Comparison of ENCODE assay signal across 20 cellular contexts in the genomic region with DNA sequence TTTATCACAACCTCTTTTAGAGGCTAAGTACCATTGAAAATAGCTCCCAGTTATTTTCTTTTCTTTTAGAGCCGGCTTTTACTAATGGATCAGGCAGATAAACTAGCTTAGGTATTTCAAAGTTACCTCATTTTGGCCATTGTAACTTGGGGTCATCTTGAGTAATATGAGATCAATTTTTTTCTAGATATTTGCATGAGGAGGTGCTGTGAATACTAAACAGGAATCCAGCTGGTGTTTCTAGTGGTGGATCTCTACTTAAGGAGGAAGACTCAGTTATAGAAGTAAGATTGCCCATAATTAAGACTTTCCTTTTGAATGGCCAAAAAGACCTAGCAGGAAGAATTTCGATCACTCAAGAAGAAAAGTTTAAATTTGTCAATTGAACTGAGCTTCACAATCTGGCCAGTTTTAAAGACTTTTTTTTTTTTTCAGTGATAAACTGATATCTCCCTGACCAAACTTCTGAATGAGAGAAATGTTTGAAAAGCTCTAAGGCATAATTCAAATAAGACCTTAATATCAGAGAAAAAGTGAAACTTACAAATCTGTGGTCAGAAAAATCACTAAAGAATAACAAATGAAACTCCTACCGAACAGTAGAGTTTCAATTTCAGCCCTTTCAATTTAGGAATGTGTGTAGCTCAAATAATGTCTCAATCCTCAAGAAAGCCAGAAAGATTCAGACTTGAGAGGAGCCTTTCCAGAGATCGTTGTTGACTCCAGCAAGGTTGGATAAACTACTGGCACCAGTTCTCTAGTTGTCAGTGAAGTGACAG. TPM values are rescaled to one million over a fixed set of nuclear protein-coding genes. Genes with fewer than 3 reads are reported as not detected.
DNase-seq lines count a peak whose midpoint lies in the region; ATAC-seq, FAIRE-seq and TF ChIP-seq lines count a peak whose summit lies in the region.
"Had no signal": no experiment of that assay in that cellular context is flagged by ENCODE, and none has a peak within 500 bp of the region (broad histone marks: within the 10 kb centered on the region; RNA-seq: fewer than 3 reads in every experiment).

No MANE protein-coding gene starts in this region.

- no TSS peak for BruUV-seq in endothelial cell of umbilical vein (replicated peaks; lab: Mats Ljungman, UMichigan)

- H3K4me3 ChIP-seq in endothelial cell of umbilical vein (replicated peaks in 1 of 3; ENCODE audit: insufficient read depth in 1 of 3, low read depth in 1 of 3, low read length in 3 of 3) (no peak overlapping the region), right cardiac atrium (ENCODE audit: low read length) (no peak overlapping the region)
- H3K4me3 ChIP-seq: A549 had no signal

- no peak overlapping the region for H3K9ac ChIP-seq in endothelial cell of umbilical vein (replicated peaks; ENCODE audit: extremely low read depth, insufficient read depth, low read length)

- H3K27ac ChIP-seq in endothelial cell of umbilical vein (ENCODE audit: insufficient read depth, low read depth, low read length) (no peak overlapping the region), right cardiac atrium (ENCODE audit: low read length) (no peak overlapping the region)
- H3K27ac ChIP-seq: A549 had no signal

- H3K4me1 ChIP-seq in endothelial cell of umbilical vein (ENCODE audit: control insufficient read depth, extremely low read depth, insufficient read depth, low read length) (no peaks in the 10 kb centered on the region), right cardiac atrium (ENCODE audit: control insufficient read depth, insufficient read depth, low read length) (no peaks in the 10 kb centered on the region)
- H3K4me1 ChIP-seq: Caco-2 had no signal

- H3K9me3 ChIP-seq in endothelial cell of umbilical vein (replicated peaks; ENCODE audit: control insufficient read depth, insufficient read depth, low read length) (no peaks in the 10 kb centered on the region), right cardiac atrium (ENCODE audit: control insufficient read depth, low read length) (no peaks in the 10 kb centered on the region)
- H3K9me3 ChIP-seq: A549, Caco-2 had no signal

- DNase-seq in GM12891 (ENCODE audit: insufficient read length, low spot score) (no peak), endothelial cell of umbilical vein (ENCODE audit: low read depth, low spot score) (no peak), NCI-H1694 treated with DMSO at 0.1 percent for 48 hours (lab: John Stamatoyannopoulos, UW) (no peak), DMS 273 (lab: John Stamatoyannopoulos, UW; ENCODE audit: unreplicated experiment) (no peak), right cardiac atrium (no peak)
- DNase-seq: Caco-2; DMS53; HCEC 1CT; KBM-7; NCI-H1092 treated with DMSO at 0.1 percent for 48 hours; NCI-H1694; NCI-H345; NCI-H526 treated with DMSO at 0.1 percent for 48 hours; NK-92 treated with Interleukin-12 subunit alpha and Interleukin-12 subunit beta, amount 100 ng/mL, for 24 hours; PC-3; T-cell had no signal

- H3K36me3 ChIP-seq in endothelial cell of umbilical vein (ENCODE audit: control insufficient read depth in 2 of 2, extremely low read depth in 1 of 2, insufficient read depth in 2 of 2, low read length in 2 of 2), result no peaks in the 10 kb centered on the region

- no peaks in the 10 kb centered on the region for H3K27me3 ChIP-seq in endothelial cell of umbilical vein (ENCODE audit: control insufficient read depth in 2 of 2, insufficient read depth in 2 of 2, low read length in 2 of 2)
- H3K27me3 ChIP-seq in right cardiac atrium (ENCODE audit: control insufficient read depth, insufficient read depth), result no peaks in the 10 kb centered on the region

- dilution Hi-C loops in endothelial cell of umbilical vein (cut with MboI; ENCODE audit: extremely low pct_ligation_motif_present, low sequenced_read_pairs), result no loop called here

- peak; percentile 61 for FAIRE-seq in GM12891 (lab: Jason Lieb, UNC)
- peak; percentile 49 for FAIRE-seq in endothelial cell of umbilical vein (lab: Jason Lieb, UNC)
- FAIRE-seq: A549 had no signal

- no peaks in the 10 kb centered on the region for H3K9me1 ChIP-seq in endothelial cell of umbilical vein (replicated peaks; ENCODE audit: control insufficient read depth, extremely low read depth, insufficient read depth, low read length)

- intact Hi-C loops in endothelial cell of umbilical vein (cut with micrococcal nuclease) (no loop called here), right cardiac atrium (cut with DNase I) (no loop called here)

- TF ChIP-seq POLR2A in GM12891 (IDR thresholded peaks at IDR 0.05; ENCODE audit: low read depth, low read length), result no peak
- TF ChIP-seq POLR2A in endothelial cell of umbilical vein (IDR thresholded peaks at IDR 0.05; ENCODE audit: low read depth, low read length), result no peak

- CTCF ChIA-PET in endothelial cell of umbilical vein (lab: Charles Lee), result interaction anchor here (0.7 to 1.5 kb wide), 4 partner anchors 9 to 238 kb away, joined by 3 read pairs; a partner anchor contains a TSS

- POLR2A ChIA-PET in endothelial cell of umbilical vein (lab: Charles Lee), result interaction anchor here (0.6 kb wide), 1 partner anchor 12 kb away, joined by 4 read pairs; no protein-coding TSS in a partner anchor

- TF ChIP-seq CTCF in endothelial cell of umbilical vein (IDR thresholded peaks at IDR 0.05; ENCODE audit: extremely low read depth in 1 of 2, insufficient read depth in 1 of 2, low read depth in 1 of 2, low read length in 2 of 2), result no peak

- H3K79me2 ChIP-seq in endothelial cell of umbilical vein (ENCODE audit: control insufficient read depth, insufficient read depth, low read length), result no peaks in the 10 kb centered on the region

- 90% methylated on average over 4 of the region's 4 CpGs for WGBS in right cardiac atrium

- no peak overlapping the region for H2AFZ ChIP-seq in endothelial cell of umbilical vein (ENCODE audit: low read depth, low read length)

- H3K4me2 ChIP-seq in endothelial cell of umbilical vein (ENCODE audit: insufficient read depth, low read length), result no peak overlapping the region
- H3K4me2 ChIP-seq: A549 had no signal

- peak; percentile 45 for ATAC-seq in GM19043 (IDR thresholded peaks at IDR 0.05; ENCODE audit: low read depth, unreplicated experiment)
- ATAC-seq in HG03064 (IDR thresholded peaks at IDR 0.05; ENCODE audit: low read depth, unreplicated experiment), result peak; percentile 62
- no peak for ATAC-seq in GM21390 (IDR thresholded peaks at IDR 0.05; ENCODE audit: unreplicated experiment)
- ATAC-seq in right cardiac atrium, result no peak
- ATAC-seq: A549, PC-3, T-cell had no signal

- H4K20me1 ChIP-seq in endothelial cell of umbilical vein (replicated peaks; ENCODE audit: control insufficient read depth, extremely low read depth, insufficient read depth, low read length), result no peaks in the 10 kb centered on the region

TF ChIP-seq in GM12891, 5 proteins besides CTCF, POLR2A, EP300 and RAD21:
- no peak for TF ChIP-seq PAX5 (IDR thresholded peaks at IDR 0.05; ENCODE audit: insufficient read depth, low read length, severe bottlenecking)
- no peak for TF ChIP-seq SPI1 (IDR thresholded peaks at IDR 0.05; ENCODE audit: low read depth, low read length)
- no peak for TF ChIP-seq POLR2AphosphoS5 (IDR thresholded peaks at IDR 0.05; ENCODE audit: low read depth, low read length)
- TF ChIP-seq POU2F2 (IDR thresholded peaks at IDR 0.05; ENCODE audit: low read depth, low read length), result no peak
- TF ChIP-seq TAF1 (IDR thresholded peaks at IDR 0.05; ENCODE audit: low read depth, low read length), result no peak

TF ChIP-seq in endothelial cell of umbilical vein, 7 proteins besides CTCF, POLR2A, EP300 and RAD21:
- TF ChIP-seq POLR2AphosphoS5 (IDR thresholded peaks at IDR 0.05; ENCODE audit: insufficient read depth, low read depth, low read length) (no peak), GATA2 (IDR thresholded peaks at IDR 0.05; ENCODE audit: insufficient read depth, insufficient read length, low read depth, low read length) (no peak), MYC (IDR thresholded peaks at IDR 0.05; ENCODE audit: low read depth, low read length) (no peak), JUN (IDR thresholded peaks at IDR 0.05; ENCODE audit: borderline replicate concordance, insufficient read depth, insufficient read length, low read depth) (no peak), FOS (IDR thresholded peaks at IDR 0.05; ENCODE audit: borderline replicate concordance, insufficient read depth, low read length) (no peak), EZH2 (IDR thresholded peaks at IDR 0.05; ENCODE audit: borderline replicate concordance, low read depth, low read length, severe bottlenecking) (no peak)
- TF ChIP-seq, protein P1, sequence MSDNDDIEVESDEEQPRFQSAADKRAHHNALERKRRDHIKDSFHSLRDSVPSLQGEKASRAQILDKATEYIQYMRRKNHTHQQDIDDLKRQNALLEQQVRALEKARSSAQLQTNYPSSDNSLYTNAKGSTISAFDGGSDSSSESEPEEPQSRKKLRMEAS (IDR thresholded peaks at IDR 0.05; ENCODE audit: insufficient read depth, insufficient read length), result no peak
TF ChIP-seq in endothelial cell of umbilical vein: peak in this region for 0.

RNA-seq across cellular contexts. Expression of a gene that starts 11.6 kb away (rescaled TPM):
- 5.2 TPM for polyA plus RNA-seq in GM12891 (2012; ENCODE audit: low read depth, missing spikeins)
- total RNA-seq in endothelial cell of umbilical vein, result 24.1 and 26.1 TPM in 2 replicates
- 5.7 and 8.6 TPM in 2 replicates for polyA plus RNA-seq in endothelial cell of umbilical vein
- 5.0 and 6.3 TPM in 2 replicates for polyA plus RNA-seq in endothelial cell of umbilical vein (2011; cell fraction: cytosol; rRNA removed)
- polyA plus RNA-seq in endothelial cell of umbilical vein (2011; cell fraction: nucleus; rRNA removed), result 47.8 and 69.0 TPM in 2 replicates
- 13.2 and 17.7 TPM in 2 replicates for polyA plus RNA-seq in endothelial cell of umbilical vein (2012)
- polyA minus RNA-seq in endothelial cell of umbilical vein, result 11.5 and 12.8 TPM in 2 replicates
- 8.8 TPM for polyA minus RNA-seq in endothelial cell of umbilical vein (2011; cell fraction: cytosol; rRNA and poly(A)+ RNA removed)
- 38.2 and 45.8 TPM in 2 replicates for polyA minus RNA-seq in endothelial cell of umbilical vein (2011; cell fraction: nucleus; rRNA and poly(A)+ RNA removed)
- total RNA-seq in right cardiac atrium, result 10 to 100 TPM; 10.3 to 14.2 (median 13.4) TPM
- 6.3 TPM for polyA plus RNA-seq in right cardiac atrium

RNA-seq across cellular contexts. Expression of a gene that starts 36.1 kb away (rescaled TPM):
- polyA plus RNA-seq in GM12891 (2012; ENCODE audit: low read depth, missing spikeins), result 12.6 TPM
- total RNA-seq in endothelial cell of umbilical vein (13.3 and 16.3 TPM in 2 replicates), right cardiac atrium (10 to 100 TPM; 11.0 to 14.3 (median 12.3) TPM)
- polyA plus RNA-seq in endothelial cell of umbilical vein (6.5 and 8.0 TPM in 2 replicates), right cardiac atrium (12.6 TPM)
- polyA plus RNA-seq in endothelial cell of umbilical vein (2011; cell fraction: cytosol; rRNA removed), result 7.7 and 8.5 TPM in 2 replicates
- polyA plus RNA-seq in endothelial cell of umbilical vein (2011; cell fraction: nucleus; rRNA removed), result 43.1 and 52.4 TPM in 2 replicates
- 11.9 and 15.6 TPM in 2 replicates for polyA plus RNA-seq in endothelial cell of umbilical vein (2012)
- polyA minus RNA-seq in endothelial cell of umbilical vein, result 6.4 and 11.2 TPM in 2 replicates
- polyA minus RNA-seq in endothelial cell of umbilical vein (2011; cell fraction: cytosol; rRNA and poly(A)+ RNA removed), result 7.9 TPM
- polyA minus RNA-seq in endothelial cell of umbilical vein (2011; cell fraction: nucleus; rRNA and poly(A)+ RNA removed), result 15.9 and 25.5 TPM in 2 replicates

Comparison
In these comparisons a context has a peak if more than half of its experiments do, and no peak if none do; other contexts are left out.
1. ATAC-seq: peak in GM19043 (single experiment) and HG03064 (single experiment); none in GM21390 (single experiment) and right cardiac atrium (0 of 2).